In genomic region chr3:19363071-19363470, GRCh38 we compare ENCODE assay signal across 15 cellular contexts.
"Had no signal": no experiment of that assay in that cellular context is flagged by ENCODE, and none has a peak within 500 bp of the region (broad histone marks: within the 10 kb centered on the region; RNA-seq: fewer than 3 reads in every experiment).

No MANE protein-coding gene starts in this region.

- H3K9me3 Mint-ChIP-seq: activated T-helper 1 cell treated with anti-CD3 and anti-CD28 coated beads, Interleukin-12 subunit alpha, Interleukin-12 subunit beta, Interleukin-2, Interleukin-4 antibody, amounts not matched to agents 30 ng/mL and 10 ng/mL and 1 ng/mL, durations not matched to agents 14 hours and 24 hours and 36 hours; nephron progenitor cell had no signal

- DNase-seq: activated CD4-positive, alpha-beta T cell treated with anti-CD3 and anti-CD28 coated beads for 4 hours; activated CD8-positive, alpha-beta T cell treated with anti-CD3 and anti-CD28 coated beads, Interleukin-2, amount 10 ng/mL, durations not matched to agents 7 days and 5 days; activated naive CD4-positive, alpha-beta T cell; aorta; dermis blood vessel endothelial cell; left ventricle myocardium inferior; mesenchymal stem cell; nephron progenitor cell; ovary; stimulated activated CD4-positive, alpha-beta T cell treated with anti-CD3 and anti-CD28 coated beads, Interleukin-4, amount 100 ng/mL, for 24 hours; tibial artery had no signal

- H3K4me3 ChIP-seq: breast epithelium, left ventricle myocardium inferior, ovary, tibial artery, vagina had no signal

- H3K4me1 Mint-ChIP-seq: nephron progenitor cell had no signal

- H3K27me3 ChIP-seq: breast epithelium, ovary, tibial artery, vagina had no signal

- H3K9me3 ChIP-seq: breast epithelium, left ventricle myocardium inferior, ovary, tibial artery, vagina had no signal

- H3K27ac Mint-ChIP-seq: activated CD8-positive, alpha-beta T cell treated with anti-CD3 and anti-CD28 coated beads, Interleukin-2, amount 10 ng/mL, durations not matched to agents 7 days and 5 days; activated T-helper 1 cell treated with anti-CD3 and anti-CD28 coated beads, Interleukin-12 subunit alpha, Interleukin-12 subunit beta, Interleukin-2, Interleukin-4 antibody, amounts not matched to agents 30 ng/mL and 10 ng/mL and 1 ng/mL, durations not matched to agents 14 hours and 24 hours and 36 hours; nephron progenitor cell had no signal

- ATAC-seq: activated CD8-positive, alpha-beta T cell treated with anti-CD3 and anti-CD28 coated beads, Interleukin-2, amount 10 ng/mL, durations not matched to agents 7 days and 5 days had no signal

- H3K36me3 ChIP-seq: breast epithelium, left ventricle myocardium inferior, ovary, tibial artery, vagina had no signal

- H3K4me1 ChIP-seq: breast epithelium, vagina had no signal

- H3K4me3 Mint-ChIP-seq: activated CD8-positive, alpha-beta T cell treated with anti-CD3 and anti-CD28 coated beads, Interleukin-2, amount 10 ng/mL, durations not matched to agents 7 days and 5 days; activated T-helper 1 cell treated with anti-CD3 and anti-CD28 coated beads, Interleukin-12 subunit alpha, Interleukin-12 subunit beta, Interleukin-2, Interleukin-4 antibody, amounts not matched to agents 30 ng/mL and 10 ng/mL and 1 ng/mL, durations not matched to agents 14 hours and 24 hours and 36 hours; nephron progenitor cell had no signal

- H3K27ac ChIP-seq: breast epithelium, left ventricle myocardium inferior, ovary, tibial artery, vagina, VCaP had no signal
